ENCODE assay signal across 17 cellular contexts in genomic region chr18:74485860-74486849, GRCh38. TPM values are rescaled to one million over a fixed set of nuclear protein-coding genes. Genes with fewer than 3 reads are reported as not detected.
DNase-seq lines count a peak whose midpoint lies in the region; ATAC-seq and TF ChIP-seq lines count a peak whose summit lies in the region.
"Had no signal": no experiment of that assay in that cellular context is flagged by ENCODE, and none has a peak within 500 bp of the region (broad histone marks: within the 10 kb centered on the region; RNA-seq: fewer than 3 reads in every experiment).

No MANE protein-coding gene starts in this region.

- peak; percentile 40 for DNase-seq in NCI-H146 treated with DMSO at 0.1 percent for 48 hours (lab: John Stamatoyannopoulos, UW; ENCODE audit: unreplicated experiment)
- peak in 4 of 61 donors; percentile 20 to 57 (median 31) for DNase-seq in caudate nucleus (lab: John Stamatoyannopoulos, UW)
- DNase-seq in testis: peak; percentile 52
- DNase-seq in DMS 273 (lab: John Stamatoyannopoulos, UW; ENCODE audit: unreplicated experiment): no peak
- DNase-seq: activated CD8-positive, alpha-beta memory T cell treated with anti-CD3 and anti-CD28 coated beads for 24 hours; C1 segment of cervical spinal cord; cerebellar nuclear complex; DMS153; HFFc6; naive B cell; NCI-H82; WERI-Rb-1 had no signal

- no peak for TF ChIP-seq CTCF in testis (IDR thresholded peaks at IDR 0.05)

- H3K9me3 ChIP-seq in mucosa of rectum (ENCODE audit: control insufficient read depth in 2 of 2, low read length in 2 of 2) (no peaks in the 10 kb centered on the region), testis (no peaks in the 10 kb centered on the region)
- H3K9me3 ChIP-seq: adrenal gland had no signal

- no peak for TF ChIP-seq POLR2A in testis (IDR thresholded peaks at IDR 0.05)

- H3K27ac ChIP-seq in caudate nucleus (ENCODE audit: low read depth, low read length) (peak overlapping the region; percentile 46), mucosa of rectum (ENCODE audit: low read depth in 2 of 2, low read length in 2 of 2) (peak overlapping the region; percentile 43 to 51), testis (no peak overlapping the region)
- H3K27ac ChIP-seq: adrenal gland, WERI-Rb-1 had no signal

- intact Hi-C loops in testis (cut with DNase I; ENCODE audit: low total_unique reads): no loop called here

- 56 to 62% methylated on average over 10 to 17 of the region's 17 CpGs for WGBS in testis, 2 donors

- ATAC-seq in GM19023 (IDR thresholded peaks at IDR 0.05; ENCODE audit: unreplicated experiment) (no peak), GM18498 (IDR thresholded peaks at IDR 0.05; ENCODE audit: unreplicated experiment) (no peak)

- no peaks in the 10 kb centered on the region for H3K36me3 ChIP-seq in mucosa of rectum (ENCODE audit: control insufficient read depth in 2 of 2, insufficient read depth in 2 of 2, low read length in 2 of 2)
- H3K36me3 ChIP-seq in testis (ENCODE audit: low read depth, missing control alignments): no peaks in the 10 kb centered on the region
- H3K36me3 ChIP-seq: adrenal gland, WERI-Rb-1 had no signal

- H3K4me1 ChIP-seq in mucosa of rectum (ENCODE audit: control insufficient read depth in 2 of 2, insufficient read depth in 2 of 2, low read length in 2 of 2) (peaks cover 2 to 6% of the 10 kb centered on the region in 2 donors), testis (peaks cover 6% of the 10 kb centered on the region)
- H3K4me1 ChIP-seq: adrenal gland had no signal

- H3K27me3 ChIP-seq in mucosa of rectum (ENCODE audit: control insufficient read depth in 2 of 2, insufficient read depth in 2 of 2, low read length in 2 of 2) (no peaks in the 10 kb centered on the region), testis (no peaks in the 10 kb centered on the region)
- H3K27me3 ChIP-seq: adrenal gland had no signal

- H3K4me3 ChIP-seq in mucosa of rectum (ENCODE audit: low read length in 2 of 2) (no peak overlapping the region), testis (no peak overlapping the region)
- H3K4me3 ChIP-seq: adrenal gland had no signal

- no peak overlapping the region for H3K9ac ChIP-seq in mucosa of rectum (ENCODE audit: low read depth in 1 of 2, low read length in 2 of 2)

RNA-seq across cellular contexts. Expression of gene CNDP2, which starts 10.0 kb away (rescaled TPM):
- 10 to 100 TPM; 72.0 to 84.5 TPM for total RNA-seq in testis
- 74.4 TPM for polyA plus RNA-seq in testis (ENCODE audit: insufficient read depth, low read depth, low replicate concordance)

RNA-seq across cellular contexts. Expression of gene DIPK1C, which starts 29.0 kb away (rescaled TPM):
- 10 to 100 TPM; 16.2 to 17.0 TPM for total RNA-seq in testis
- polyA plus RNA-seq in testis (ENCODE audit: insufficient read depth, low read depth, low replicate concordance): 9.3 TPM
- total RNA-seq: HFFc6, renal cortical epithelial cell had no signal

RNA-seq across cellular contexts. Expression of gene CNDP1, which starts 48.1 kb away (rescaled TPM):
- total RNA-seq in testis: 1 to 10 TPM in 1 of 2 donors, under 1 TPM in 1; 0.31 to 1.3 TPM
- 0.40 TPM for polyA plus RNA-seq in testis (ENCODE audit: insufficient read depth, low read depth, low replicate concordance)
- total RNA-seq: adrenal gland, HFFc6 had no signal

Comparison
In these comparisons a context has a peak if more than half of its experiments do, and no peak if none do; other contexts are left out.
1. H3K27ac ChIP-seq: peak in caudate nucleus (single experiment) and mucosa of rectum (2 of 2); none in testis (0 of 2).